Comparison of ENCODE assay signal across 9 cellular contexts in the genomic region with DNA sequence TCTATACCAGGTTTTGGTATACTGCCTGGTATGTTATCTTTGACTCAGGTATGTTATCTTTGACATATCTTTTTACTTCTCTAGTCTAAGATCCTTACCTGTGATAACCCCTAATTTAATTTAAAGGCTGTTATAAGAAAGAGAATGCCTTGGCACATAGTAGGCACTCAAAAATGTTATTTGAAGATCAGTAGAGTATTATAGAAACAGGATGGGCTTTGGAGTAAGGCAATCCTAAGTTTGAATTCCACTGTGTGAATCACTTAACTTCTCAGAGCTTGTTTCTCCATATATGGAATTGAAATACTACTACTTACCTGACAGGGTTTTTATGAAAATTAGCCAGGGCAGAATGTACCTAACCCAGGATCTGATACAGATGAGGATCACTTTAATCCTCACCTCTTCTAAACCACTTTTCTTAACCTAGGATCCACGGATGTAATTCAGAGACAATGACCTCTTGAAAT. TPM values are rescaled to one million over a fixed set of nuclear protein-coding genes. Genes with fewer than 3 reads are reported as not detected.
A peak's percentile ranks its signal among the peaks of the same experiment; 100 is the strongest.
DNase-seq lines count a peak whose midpoint lies in the region; ATAC-seq and TF ChIP-seq lines count a peak whose summit lies in the region.
"Had no signal": no experiment of that assay in that cellular context is flagged by ENCODE, and none has a peak within 500 bp of the region (broad histone marks: within the 10 kb centered on the region; RNA-seq: fewer than 3 reads in every experiment).

No MANE protein-coding gene starts in this region.

- no peak for ATAC-seq in activated naive CD8-positive, alpha-beta T cell treated with anti-CD3 and anti-CD28 coated beads, Interleukin-2, amount 50 U/mL, for 24 hours
- no peak for ATAC-seq in GM21723 (IDR thresholded peaks at IDR 0.05; ENCODE audit: unreplicated experiment)

- H3K4me1 ChIP-seq in DOHH2 (ENCODE audit: control insufficient read depth, low read length) (peaks cover 31% of the 10 kb centered on the region), KMS-11 (ENCODE audit: low read depth, poor library complexity, severe bottlenecking) (peaks cover 27% of the 10 kb centered on the region), mesodermal cell (ENCODE audit: control insufficient read depth, insufficient read depth, low read length, poor library complexity, severe bottlenecking) (peaks cover 3% of the 10 kb centered on the region)

- peaks cover 55% of the 10 kb centered on the region for H3K79me2 ChIP-seq in DOHH2 (ENCODE audit: control insufficient read depth, low read length)
- H3K79me2 ChIP-seq in KMS-11 (ENCODE audit: insufficient read depth, low read depth) = peaks cover 10% of the 10 kb centered on the region; the same call in 1 of the 2 replicates

- no peak for DNase-seq in activated naive CD8-positive, alpha-beta T cell treated with anti-CD3 and anti-CD28 coated beads, Interleukin-2, amount 50 U/mL, for 24 hours
- no peak for DNase-seq in NCI-H510A (lab: John Stamatoyannopoulos, UW)
- no peak for DNase-seq in inferior parietal cortex (ENCODE audit: extremely low spot score)
- no peak for DNase-seq in COLO668 (lab: John Stamatoyannopoulos, UW; ENCODE audit: unreplicated experiment)

- H3K27me3 ChIP-seq in DOHH2 (ENCODE audit: control insufficient read depth, low read length) (no peaks in the 10 kb centered on the region), KMS-11 (ENCODE audit: insufficient read depth, low read depth) (no peaks in the 10 kb centered on the region)
- H3K27me3 ChIP-seq: right atrium auricular region had no signal

- H3K27ac Mint-ChIP-seq in activated naive CD8-positive, alpha-beta T cell treated with anti-CD3 and anti-CD28 coated beads, Interleukin-2, amount 50 U/mL, for 24 hours = peak overlapping the region; percentile 86

- no peaks in the 10 kb centered on the region for H3K27me3 Mint-ChIP-seq in activated naive CD8-positive, alpha-beta T cell treated with anti-CD3 and anti-CD28 coated beads, Interleukin-2, amount 50 U/mL, for 24 hours

- peaks cover 61% of the 10 kb centered on the region for H3K36me3 ChIP-seq in DOHH2 (ENCODE audit: control insufficient read depth, low read length)
- no peaks in the 10 kb centered on the region; the same call in 1 of the 2 replicates for H3K36me3 ChIP-seq in KMS-11 (ENCODE audit: insufficient read depth)
- peaks cover 26% of the 10 kb centered on the region for H3K36me3 ChIP-seq in mesodermal cell (ENCODE audit: control insufficient read depth, insufficient read depth, low read length)
- H3K36me3 ChIP-seq: right atrium auricular region had no signal

- H3K9me3 Mint-ChIP-seq in activated naive CD8-positive, alpha-beta T cell treated with anti-CD3 and anti-CD28 coated beads, Interleukin-2, amount 50 U/mL, for 24 hours = no peaks in the 10 kb centered on the region

- TF ChIP-seq CTCF in DOHH2 (IDR thresholded peaks at IDR 0.05; ENCODE audit: low read depth, low read length, poor library complexity, severe bottlenecking) (no peak), KMS-11 (conservative IDR thresholded peaks at IDR 0.05; ENCODE audit: low read depth, low read length) (no peak)

- peaks cover 14% of the 10 kb centered on the region for H3K36me3 Mint-ChIP-seq in activated naive CD8-positive, alpha-beta T cell treated with anti-CD3 and anti-CD28 coated beads, Interleukin-2, amount 50 U/mL, for 24 hours (ENCODE audit: low read depth)

- whole genome bisulfite sequencing in mesodermal cell (ENCODE audit: insufficient coverage in 2 of 2), 2 experiments = no CpG with 5 or more reads among the region's 1 CpG

- H3K4me3 ChIP-seq in DOHH2 (ENCODE audit: low read length) (peak overlapping the region; percentile 94), KMS-11 (IDR thresholded peaks at IDR 0.05; ENCODE audit: insufficient read depth, low read depth, low read length) (no peak overlapping the region), mesodermal cell (ENCODE audit: extremely low read depth, insufficient read depth, low read length, poor library complexity, severe bottlenecking) (peak overlapping the region; percentile 72)

- peak overlapping the region; percentile 91 for H3K4me3 Mint-ChIP-seq in activated naive CD8-positive, alpha-beta T cell treated with anti-CD3 and anti-CD28 coated beads, Interleukin-2, amount 50 U/mL, for 24 hours

- H3F3A ChIP-seq in DOHH2 (ENCODE audit: control insufficient read depth, insufficient read depth) = peaks cover 13% of the 10 kb centered on the region; the same call in 1 of the 2 replicates

- H3K9me3 ChIP-seq in DOHH2 (ENCODE audit: control insufficient read depth, insufficient read depth, low read length) (no peaks in the 10 kb centered on the region), mesodermal cell (ENCODE audit: control insufficient read depth, low read length) (no peaks in the 10 kb centered on the region)
- H3K9me3 ChIP-seq: right atrium auricular region had no signal

- peaks cover 20% of the 10 kb centered on the region for H3K4me1 Mint-ChIP-seq in activated naive CD8-positive, alpha-beta T cell treated with anti-CD3 and anti-CD28 coated beads, Interleukin-2, amount 50 U/mL, for 24 hours

- peak overlapping the region; percentile 93; the same call in 1 of the 2 replicates for H3K9ac ChIP-seq in KMS-11

- peak overlapping the region; percentile 88 for H3K27ac ChIP-seq in DOHH2 (ENCODE audit: low read depth, low read length)
- peak overlapping the region; percentile 90; the same call in 1 of the 2 replicates for H3K27ac ChIP-seq in KMS-11
- H3K27ac ChIP-seq in mesodermal cell (ENCODE audit: low read depth, low read length, severe bottlenecking) = no peak overlapping the region

- H3K9me2 ChIP-seq in DOHH2 (replicated peaks; ENCODE audit: control insufficient read depth, low read length) = no peaks in the 10 kb centered on the region

- H3K4me2 ChIP-seq in DOHH2 (ENCODE audit: low read length) = peak overlapping the region; percentile 73
- H3K4me2 ChIP-seq in KMS-11 = peak overlapping the region; percentile 89

- peak overlapping the region; percentile 98; the same call in 1 of the 2 replicates for H2AFZ ChIP-seq in KMS-11 (ENCODE audit: low read depth)

- H4K20me1 ChIP-seq in DOHH2 (ENCODE audit: control insufficient read depth, insufficient read depth, low read depth, low read length) (no peaks in the 10 kb centered on the region), KMS-11 (ENCODE audit: insufficient read depth) (no peaks in the 10 kb centered on the region)

RNA-seq across cellular contexts. Expression of a gene that starts 1.2 kb away (rescaled TPM):
- 8.5 TPM for polyA plus RNA-seq in mesodermal cell (2013, experiment 1 of 2)
- polyA plus RNA-seq in mesodermal cell (2013, experiment 2 of 2) = 9.0 TPM
